Comparison of ENCODE assay signal across 23 cellular contexts in the genomic region with DNA sequence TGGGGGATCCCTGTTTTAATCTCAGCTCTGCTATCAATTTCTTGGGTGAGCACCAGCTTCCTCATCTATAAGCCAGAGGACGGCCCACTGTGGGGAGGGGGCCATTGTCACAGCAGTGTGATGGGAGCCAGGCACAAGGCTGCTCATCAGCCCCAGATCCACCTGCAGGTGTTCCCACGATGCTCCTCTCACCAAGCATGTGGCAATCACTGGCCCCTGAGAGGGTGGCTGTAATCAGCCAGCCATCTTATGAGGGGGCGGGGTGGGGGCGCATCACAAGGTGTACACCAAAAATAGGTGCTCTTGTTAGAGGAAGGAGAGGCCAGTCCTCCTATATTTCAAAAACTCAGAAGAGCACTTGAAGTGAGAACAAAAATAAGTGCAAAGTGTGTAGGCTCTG. TPM values are rescaled to one million over a fixed set of nuclear protein-coding genes. Genes with fewer than 3 reads are reported as not detected.
"Had no signal": no experiment of that assay in that cellular context is flagged by ENCODE, and none has a peak within 500 bp of the region (broad histone marks: within the 10 kb centered on the region; RNA-seq: fewer than 3 reads in every experiment).

No MANE protein-coding gene starts in this region.

- H3K36me3 ChIP-seq: cardiac muscle cell, esophagus muscularis mucosa, heart right ventricle, prostate gland, right atrium auricular region had no signal

- H3K9me3 ChIP-seq: esophagus muscularis mucosa, heart right ventricle, prostate gland, right atrium auricular region had no signal

- H3K4me1 Mint-ChIP-seq: immature natural killer cell had no signal

- H3K27ac Mint-ChIP-seq: activated B cell treated with CpG ODN at 0.5 μM for 24 hours; activated CD4-positive, alpha-beta memory T cell treated with anti-CD3 and anti-CD28 coated beads, Interleukin-2, amount 10 ng/mL, durations not matched to agents 7 days and 5 days; activated CD8-positive, alpha-beta memory T cell treated with anti-CD3 and anti-CD28 coated beads, Interleukin-2, amount 10 ng/mL, durations not matched to agents 7 days and 5 days; activated naive CD8-positive, alpha-beta T cell; dendritic cell treated with granulocyte-macrophage colony-stimulating factor and Interleukin-4, amounts not matched to agents 40 ng/mL and 50 ng/mL, for 4 days; immature natural killer cell; mesothelial cell of epicardium; nephron progenitor cell; stimulated activated naive CD8-positive, alpha-beta T cell treated with anti-CD3 and anti-CD28 coated beads, Interleukin-15, Interleukin-2, amounts not matched to agents 100 ng/mL and 50 ng/mL, for 24 hours had no signal

- ATAC-seq: activated CD8-positive, alpha-beta memory T cell treated with anti-CD3 and anti-CD28 coated beads, Interleukin-2, amount 10 ng/mL, durations not matched to agents 7 days and 5 days; heart right ventricle had no signal

- H3K36me3 Mint-ChIP-seq: activated CD8-positive, alpha-beta memory T cell treated with anti-CD3 and anti-CD28 coated beads, Interleukin-2, amount 10 ng/mL, durations not matched to agents 7 days and 5 days; activated naive CD8-positive, alpha-beta T cell; immature natural killer cell; mesothelial cell of epicardium had no signal

- H3K4me3 ChIP-seq: cardiac muscle cell, esophagus muscularis mucosa, heart right ventricle, prostate gland, right atrium auricular region had no signal

- DNase-seq: activated B cell treated with CpG ODN at 0.5 μM for 24 hours; activated CD4-positive, alpha-beta memory T cell treated with anti-CD3 and anti-CD28 coated beads, Interleukin-2, amount 10 ng/mL, durations not matched to agents 7 days and 5 days; activated CD4-positive, alpha-beta T cell treated with anti-CD3 and anti-CD28 coated beads for 48 hours; activated CD8-positive, alpha-beta memory T cell treated with anti-CD3 and anti-CD28 coated beads, Interleukin-2, amount 10 ng/mL, durations not matched to agents 7 days and 5 days; effector memory CD4-positive, alpha-beta T cell; heart right ventricle; immature natural killer cell; nephron progenitor cell; nucleus accumbens; stimulated activated CD4-positive, alpha-beta T cell treated with anti-CD3 and anti-CD28 coated beads, Interleukin-15, amount 100 ng/mL, for 24 hours; stimulated activated CD4-positive, alpha-beta T cell treated with anti-CD3 and anti-CD28 coated beads, Interleukin-2, amount 100 ng/mL, for 48 hours; trophoblast cell had no signal

- H3K27ac ChIP-seq: cardiac muscle cell, esophagus muscularis mucosa, heart right ventricle, prostate gland, right atrium auricular region had no signal

- H3K4me3 Mint-ChIP-seq: activated B cell treated with CpG ODN at 0.5 μM for 24 hours; activated CD4-positive, alpha-beta memory T cell treated with anti-CD3 and anti-CD28 coated beads, Interleukin-2, amount 10 ng/mL, durations not matched to agents 7 days and 5 days; activated CD8-positive, alpha-beta memory T cell treated with anti-CD3 and anti-CD28 coated beads, Interleukin-2, amount 10 ng/mL, durations not matched to agents 7 days and 5 days; activated naive CD8-positive, alpha-beta T cell; dendritic cell treated with granulocyte-macrophage colony-stimulating factor and Interleukin-4, amounts not matched to agents 40 ng/mL and 50 ng/mL, for 4 days; immature natural killer cell; mesothelial cell of epicardium; nephron progenitor cell; stimulated activated naive CD8-positive, alpha-beta T cell treated with anti-CD3 and anti-CD28 coated beads, Interleukin-15, Interleukin-2, amounts not matched to agents 100 ng/mL and 50 ng/mL, for 24 hours had no signal

- H3K9me3 Mint-ChIP-seq: activated B cell treated with CpG ODN at 0.5 μM for 24 hours; activated CD4-positive, alpha-beta memory T cell treated with anti-CD3 and anti-CD28 coated beads, Interleukin-2, amount 10 ng/mL, durations not matched to agents 7 days and 5 days; dendritic cell treated with granulocyte-macrophage colony-stimulating factor and Interleukin-4, amounts not matched to agents 40 ng/mL and 50 ng/mL, for 4 days; immature natural killer cell; mesothelial cell of epicardium; nephron progenitor cell; stimulated activated naive CD8-positive, alpha-beta T cell treated with anti-CD3 and anti-CD28 coated beads, Interleukin-15, Interleukin-2, amounts not matched to agents 100 ng/mL and 50 ng/mL, for 24 hours had no signal

- H3K27me3 ChIP-seq: cardiac muscle cell, right atrium auricular region had no signal

RNA-seq across cellular contexts. Expression of gene HNF1B, which starts 31.2 kb away (rescaled TPM):
- total RNA-seq: activated CD4-positive, alpha-beta memory T cell treated with anti-CD3 and anti-CD28 coated beads, Interleukin-2, amount 10 ng/mL, durations not matched to agents 7 days and 5 days; cardiac muscle cell; endothelial cell of umbilical vein; esophagus muscularis mucosa; heart right ventricle; lung microvascular endothelial cell; right atrium auricular region; temporal lobe had no signal
- polyA plus RNA-seq: cardiac muscle cell, endothelial cell of umbilical vein, heart right ventricle, immature natural killer cell had no signal
